In the genomic region with DNA sequence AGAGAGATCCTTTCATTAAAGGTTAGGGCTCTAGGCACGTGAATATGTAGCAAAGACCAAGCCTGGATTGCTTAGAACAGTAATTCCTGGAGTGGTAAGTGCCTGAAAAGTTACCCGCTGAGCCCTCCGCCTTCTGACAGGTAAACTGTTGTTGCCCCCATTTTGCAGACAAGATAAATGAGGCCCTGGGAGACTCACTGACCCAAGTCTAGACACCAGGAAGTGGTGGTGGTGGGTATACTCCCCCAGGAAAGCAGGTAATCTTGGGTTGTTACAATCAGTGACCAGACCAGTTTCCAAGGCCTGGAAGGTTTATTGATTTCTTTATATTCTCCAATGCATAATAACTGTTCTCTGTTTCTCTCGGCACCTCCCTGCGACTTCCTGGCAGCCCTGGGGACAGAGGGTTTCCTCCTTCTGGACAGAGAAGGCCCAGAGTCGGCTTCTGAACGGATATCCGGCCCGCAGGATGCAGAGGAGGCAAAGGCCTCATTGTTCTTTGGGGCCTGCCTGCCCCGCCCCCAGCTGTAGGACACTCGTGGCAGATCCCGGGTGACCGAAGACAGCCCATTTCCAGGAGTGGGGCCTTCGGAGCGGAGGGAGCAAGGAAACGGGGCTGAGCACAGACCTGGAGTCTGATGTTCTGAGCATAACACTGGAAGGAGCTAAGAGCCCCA, we compare ENCODE assay signal across 8 cellular contexts. TPM values are rescaled to one million over a fixed set of nuclear protein-coding genes. Genes with fewer than 3 reads are reported as not detected.
DNase-seq lines count a peak whose midpoint lies in the region; ATAC-seq and TF ChIP-seq lines count a peak whose summit lies in the region.

No MANE protein-coding gene starts in this region.

- no peak for TF ChIP-seq EP300 in sigmoid colon (IDR thresholded peaks at IDR 0.05)

- TF ChIP-seq POLR2A in adrenal gland (IDR thresholded peaks at IDR 0.05): no peak
- no peak for TF ChIP-seq POLR2A in sigmoid colon (IDR thresholded peaks at IDR 0.05)

- H3K4me3 ChIP-seq in adrenal gland (peak overlapping the region in 2 of 4 donors; percentile 6 to 99), hepatocyte (no peak overlapping the region), sigmoid colon (peak overlapping the region in 3 of 4 donors; percentile 68 to 87 (median 70))

- intact Hi-C loops in adrenal gland (cut with DNase I) (loop anchor here in 1 of 2 donors (2.0 to 10.0 kb wide), 3 partner anchors 66 to 399 kb away; no protein-coding TSS in a partner anchor), sigmoid colon (cut with DNase I) (loop anchor here (1.0 to 5.0 kb wide), 4 partner anchors 101 to 391 kb away; partner anchors contain the start of gene TIAL1)

- H3K4me1 ChIP-seq in adrenal gland (replicated peaks in 1 of 2) (peaks cover 16 to 36% of the 10 kb centered on the region in 2 donors), hepatocyte (ENCODE audit: insufficient read depth) (peaks cover 20% of the 10 kb centered on the region), sigmoid colon (peaks cover 0 to 37% (median 32%) of the 10 kb centered on the region in 4 donors)

- H2AFZ ChIP-seq in hepatocyte: peak overlapping the region; percentile 41

- H3K9me3 ChIP-seq in adrenal gland (replicated peaks in 1 of 3) (no peaks in the 10 kb centered on the region), hepatocyte (ENCODE audit: low read depth) (no peaks in the 10 kb centered on the region), sigmoid colon (no peaks in the 10 kb centered on the region)

- peak; percentile 22 for ATAC-seq in HG02763 (IDR thresholded peaks at IDR 0.05; ENCODE audit: unreplicated experiment)

- H4K20me1 ChIP-seq in hepatocyte (ENCODE audit: insufficient read depth, poor library complexity, severe bottlenecking): no peaks in the 10 kb centered on the region

- peaks cover 26% of the 10 kb centered on the region for H3K79me2 ChIP-seq in hepatocyte

- TF ChIP-seq CTCF in GM10266 (IDR thresholded peaks at IDR 0.05; ENCODE audit: control insufficient read depth, insufficient read depth, low read depth, missing control alignments): no peak
- no peak for TF ChIP-seq CTCF in adrenal gland (IDR thresholded peaks at IDR 0.05)
- TF ChIP-seq CTCF in hepatocyte (IDR thresholded peaks at IDR 0.05; ENCODE audit: poor library complexity): no peak
- TF ChIP-seq CTCF in sigmoid colon (IDR thresholded peaks at IDR 0.05): no peak

- H3K9me2 ChIP-seq in hepatocyte (replicated peaks; ENCODE audit: insufficient read depth): no peaks in the 10 kb centered on the region

- H3K36me3 ChIP-seq in adrenal gland (replicated peaks in 1 of 2) (no peaks in the 10 kb centered on the region), hepatocyte (replicated peaks; ENCODE audit: insufficient read depth, low read depth) (no peaks in the 10 kb centered on the region), sigmoid colon (no peaks in the 10 kb centered on the region)

- H3K27ac ChIP-seq in adrenal gland (peak overlapping the region; percentile 5 to 99 (median 96)), hepatocyte (peak overlapping the region; percentile 99), sigmoid colon (peak overlapping the region; percentile 92 to 100 (median 98))

- no peaks in the 10 kb centered on the region for H3K27me3 ChIP-seq in adrenal gland
- H3K27me3 ChIP-seq in hepatocyte: no peaks in the 10 kb centered on the region
- no peaks in the 10 kb centered on the region for H3K27me3 ChIP-seq in sigmoid colon

- WGBS in adrenal gland, 4 donors: 29 to 45% (median 32%) methylated on average over 12 to 16 of the region's 16 CpGs
- 40% methylated on average over 16 of the region's 16 CpGs for WGBS in hepatocyte (ENCODE audit: low lambda C conversion rate, missing lambda C conversion rate)
- WGBS in sigmoid colon, 2 donors: 21 to 24% methylated on average over 16 of the region's 16 CpGs

- DNase-seq in GM10266 (ENCODE audit: extremely low spot score) (peak; percentile 75), SHP77 (lab: John Stamatoyannopoulos, UW) (peak; percentile 17 to 55), adrenal gland (peak; percentile 59 to 87 (median 68)), hepatocyte (ENCODE audit: low spot score) (peak; percentile 41), sigmoid colon (peak; percentile 87), NOMO-1 (lab: John Stamatoyannopoulos, UW; ENCODE audit: unreplicated experiment in 2 of 2) (no peak), retina (no peak)

- H3K4me2 ChIP-seq in hepatocyte: peak overlapping the region; percentile 84

RNA-seq across cellular contexts. Expression of gene GRK5, which starts 1.3 kb away (rescaled TPM):
- 10 to 100 TPM; 13.8 to 96.4 (median 21.5) TPM for total RNA-seq in adrenal gland
- polyA plus RNA-seq in adrenal gland: 10 to 100 TPM in 1 of 3 donors, 1 to 10 TPM in 2; 9.3 to 68.4 (median 9.8) TPM
- 19.9 and 20.5 TPM in 2 replicates for total RNA-seq in hepatocyte
- polyA plus RNA-seq in hepatocyte: 7.6 and 8.7 TPM in 2 replicates
- 10 to 100 TPM; 19.8 to 32.4 (median 22.2) TPM for total RNA-seq in sigmoid colon
- 10 to 100 TPM in 2 of 3 donors, 1 to 10 TPM in 1; 7.9 to 19.2 (median 15.5) TPM for polyA plus RNA-seq in sigmoid colon

RNA-seq across cellular contexts. Expression of gene PRDX3, which starts 27.5 kb away (rescaled TPM):
- total RNA-seq in adrenal gland (100 to 1,000 TPM; 306 to 628 (median 425) TPM), hepatocyte (326 and 333 TPM in 2 replicates), sigmoid colon (100 to 1,000 TPM; 155 to 247 (median 169) TPM)
- polyA plus RNA-seq in adrenal gland (100 to 1,000 TPM; 150 to 596 (median 200) TPM), hepatocyte (282 and 294 TPM in 2 replicates), sigmoid colon (100 to 1,000 TPM; 133 to 267 (median 172) TPM)

RNA-seq across cellular contexts. Expression of gene SFXN4, which starts 40.5 kb away (rescaled TPM):
- total RNA-seq in adrenal gland (10 to 100 TPM; 31.0 to 55.7 (median 45.8) TPM), hepatocyte (22.8 and 27.2 TPM in 2 replicates), sigmoid colon (10 to 100 TPM; 16.8 to 26.5 (median 19.6) TPM)
- polyA plus RNA-seq in adrenal gland (100 to 1,000 TPM in 2 of 3 donors, 10 to 100 TPM in 1; 53.6 to 135 (median 102) TPM), hepatocyte (40.3 and 41.5 TPM in 2 replicates), sigmoid colon (10 to 100 TPM; 14.8 to 48.3 (median 22.2) TPM)

Comparison
In these comparisons a context has a peak if more than half of its experiments do, and no peak if none do; other contexts are left out.
1. DNase-seq: peak in GM10266 (single experiment), SHP77 (2 of 2), adrenal gland (7 of 7), hepatocyte (single experiment) and sigmoid colon (single experiment); none in NOMO-1 (0 of 2) and retina (single experiment).
2. Peak in every context shown above with its lines, with median percentiles within 50 percentile points of each other: H3K27ac ChIP-seq.